Comparison of ENCODE assay signal across 8 cellular contexts in the genomic region with DNA sequence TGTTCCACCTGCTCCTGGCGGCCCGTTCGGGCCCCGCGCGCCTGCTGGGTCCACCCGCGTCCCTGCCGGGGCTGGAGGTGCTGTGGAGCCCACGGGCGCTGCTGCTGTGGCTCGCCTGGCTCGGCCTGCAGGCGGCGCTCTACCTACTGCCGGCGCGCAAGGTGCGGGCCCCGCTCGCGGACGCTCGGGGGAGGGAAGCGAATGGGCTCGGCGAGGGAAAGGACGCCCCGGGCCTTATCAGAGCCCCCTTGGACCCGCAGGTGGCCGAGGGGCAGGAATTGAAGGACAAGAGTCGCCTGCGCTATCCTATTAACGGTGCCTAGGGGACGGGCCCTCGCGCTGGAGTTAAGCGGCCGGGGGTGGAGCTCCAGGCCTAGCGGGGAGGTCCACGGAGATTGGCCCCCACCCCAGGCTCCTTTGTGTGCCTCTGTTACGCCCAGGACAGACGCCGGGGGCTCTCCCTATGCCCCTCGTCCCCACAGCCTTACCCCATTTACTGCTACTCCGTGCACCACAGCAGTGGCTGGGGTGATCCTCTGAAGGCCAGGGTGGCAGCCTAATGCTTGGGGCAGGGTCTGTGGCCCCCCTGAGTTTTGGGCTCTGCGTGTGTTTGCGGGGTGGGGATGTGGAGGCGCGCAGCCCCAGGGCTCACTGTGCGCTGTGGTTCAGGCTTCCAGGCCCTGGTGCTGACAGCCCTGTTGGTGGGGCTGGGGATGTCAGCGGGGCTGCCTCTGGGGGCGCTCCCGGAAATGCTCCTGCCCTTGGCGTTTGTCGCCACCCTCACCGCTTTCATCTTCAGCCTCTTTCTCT. TPM values are rescaled to one million over a fixed set of nuclear protein-coding genes. Genes with fewer than 3 reads are reported as not detected.
DNase-seq lines count a peak whose midpoint lies in the region; ATAC-seq and TF ChIP-seq lines count a peak whose summit lies in the region.

No MANE protein-coding gene starts in this region.

- 1 to 3% methylated on average over 19 to 57 of the region's 57 CpGs for WGBS in endodermal cell (ENCODE audit: insufficient coverage in 1 of 2, insufficient read length in 1 of 2), 2 experiments

- CTCF ChIA-PET in activated CD8-positive, alpha-beta T cell treated with anti-CD3 and anti-CD28 coated beads, Interleukin-2, amount 10 ng/mL, durations not matched to agents 7 days and 5 days (lab: Charles Lee) = interaction anchor here (0.8 to 5.2 kb wide), 19 partner anchors 8 to 667 kb away, joined by 3 to 117 read pairs (median 5); a partner anchor contains a TSS

- H3K9me3 ChIP-seq in endodermal cell (ENCODE audit: control insufficient read depth, low read length) (no peaks in the 10 kb centered on the region), muscle layer of colon (ENCODE audit: low read length) (no peaks in the 10 kb centered on the region)

- H3K27ac ChIP-seq in endodermal cell (ENCODE audit: low read depth, low read length) (no peak overlapping the region), muscle layer of colon (ENCODE audit: low read depth, low read length) (peak overlapping the region; percentile 59)

- H3K4me3 Mint-ChIP-seq in CD14-positive monocyte (peak overlapping the region; percentile 76 to 80), endodermal cell (peak overlapping the region; percentile 89)
- H3K4me3 Mint-ChIP-seq in activated CD8-positive, alpha-beta T cell treated with anti-CD3 and anti-CD28 coated beads, Interleukin-2, amount 10 ng/mL, durations not matched to agents 7 days and 5 days = peak overlapping the region; percentile 89

- intact Hi-C loops in CD14-positive monocyte (cut with micrococcal nuclease) = loop anchor here in 1 of 2 donors (5.0 kb wide), 2 partner anchors 70 to 100 kb away; a partner anchor contains a TSS

- H3K4me1 ChIP-seq in endodermal cell (ENCODE audit: control insufficient read depth, insufficient read depth, low read length) = peaks cover 8% of the 10 kb centered on the region
- H3K4me1 ChIP-seq in muscle layer of colon (ENCODE audit: insufficient read depth, low read length) = peaks cover 43% of the 10 kb centered on the region

- peak; percentile 37 for ATAC-seq in GM19351 (IDR thresholded peaks at IDR 0.05; ENCODE audit: unreplicated experiment)
- ATAC-seq in activated CD8-positive, alpha-beta T cell treated with anti-CD3 and anti-CD28 coated beads, Interleukin-2, amount 10 ng/mL, durations not matched to agents 7 days and 5 days = peak; percentile 56
- no peak for ATAC-seq in HG03139 (IDR thresholded peaks at IDR 0.05; ENCODE audit: unreplicated experiment)

- peaks cover 43% of the 10 kb centered on the region for H3K4me1 Mint-ChIP-seq in CD14-positive monocyte
- H3K4me1 Mint-ChIP-seq in activated CD8-positive, alpha-beta T cell treated with anti-CD3 and anti-CD28 coated beads, Interleukin-2, amount 10 ng/mL, durations not matched to agents 7 days and 5 days (ENCODE audit: low read depth) = peaks cover 53% of the 10 kb centered on the region
- peaks cover 6% of the 10 kb centered on the region for H3K4me1 Mint-ChIP-seq in endodermal cell

- peaks cover 28% of the 10 kb centered on the region for H3K36me3 ChIP-seq in endodermal cell (ENCODE audit: control insufficient read depth, insufficient read depth, low read length)
- peaks cover 10% of the 10 kb centered on the region for H3K36me3 ChIP-seq in muscle layer of colon (ENCODE audit: insufficient read depth, low read length)

- peaks cover 0 to 6% (median 0%) of the 10 kb centered on the region in 7 donors for H3K9me3 Mint-ChIP-seq in CD14-positive monocyte
- H3K9me3 Mint-ChIP-seq in activated CD8-positive, alpha-beta T cell treated with anti-CD3 and anti-CD28 coated beads, Interleukin-2, amount 10 ng/mL, durations not matched to agents 7 days and 5 days (ENCODE audit: insufficient read depth) = no peaks in the 10 kb centered on the region
- no peaks in the 10 kb centered on the region for H3K9me3 Mint-ChIP-seq in endodermal cell

- no peak for DNase-seq in CD14-positive monocyte (ENCODE audit: low spot score)
- peak; percentile 57 for DNase-seq in NCI-H2171 treated with DMSO at 0.1 percent for 48 hours (lab: John Stamatoyannopoulos, UW)
- DNase-seq in activated CD8-positive, alpha-beta T cell treated with anti-CD3 and anti-CD28 coated beads, Interleukin-2, amount 10 ng/mL, durations not matched to agents 7 days and 5 days = peak; percentile 82
- DNase-seq in endodermal cell = peak; percentile 86
- peak; percentile 61 to 84 (median 70) for DNase-seq in stimulated activated naive CD4-positive, alpha-beta T cell (lab: John Stamatoyannopoulos, UW)

- peak overlapping the region; percentile 60 for H3K9ac ChIP-seq in endodermal cell (ENCODE audit: extremely low read depth, low read length, poor library complexity, severe bottlenecking)
- peak overlapping the region; percentile 44 for H3K9ac ChIP-seq in muscle layer of colon (ENCODE audit: low read length)

- TF ChIP-seq CTCF in CD14-positive monocyte (IDR thresholded peaks at IDR 0.05) (peak; percentile 98), endodermal cell (conservative IDR thresholded peaks at IDR 0.05) (peak; percentile 95)

- POLR2A ChIA-PET in activated CD8-positive, alpha-beta T cell treated with anti-CD3 and anti-CD28 coated beads, Interleukin-2, amount 10 ng/mL, durations not matched to agents 7 days and 5 days (lab: Charles Lee) = interaction anchor here (0.6 to 4.7 kb wide), 10 partner anchors 9 to 795 kb away, joined by 3 to 28 read pairs (median 4); a partner anchor contains a TSS

- H3K27ac Mint-ChIP-seq in CD14-positive monocyte (no peak overlapping the region), endodermal cell (peak overlapping the region; percentile 48)
- H3K27ac Mint-ChIP-seq in activated CD8-positive, alpha-beta T cell treated with anti-CD3 and anti-CD28 coated beads, Interleukin-2, amount 10 ng/mL, durations not matched to agents 7 days and 5 days = peak overlapping the region; percentile 91

- H3K27me3 Mint-ChIP-seq in CD14-positive monocyte (ENCODE audit: low read depth in 3 of 3) (peaks cover 13 to 22% (median 15%) of the 10 kb centered on the region in 3 donors), endodermal cell (ENCODE audit: insufficient read depth) (no peaks in the 10 kb centered on the region)
- no peaks in the 10 kb centered on the region for H3K27me3 Mint-ChIP-seq in activated CD8-positive, alpha-beta T cell treated with anti-CD3 and anti-CD28 coated beads, Interleukin-2, amount 10 ng/mL, durations not matched to agents 7 days and 5 days (ENCODE audit: low read depth)

- H3K4me3 ChIP-seq in endodermal cell (ENCODE audit: low read length) (peak overlapping the region; percentile 87), muscle layer of colon (ENCODE audit: low read depth in 1 of 2, low read length in 2 of 2) (peak overlapping the region; percentile 63 to 66)

- H3K36me3 Mint-ChIP-seq in CD14-positive monocyte (peaks cover 20 to 26% of the 10 kb centered on the region in 2 donors), endodermal cell (ENCODE audit: low read depth) (peaks cover 5% of the 10 kb centered on the region)
- H3K36me3 Mint-ChIP-seq in activated CD8-positive, alpha-beta T cell treated with anti-CD3 and anti-CD28 coated beads, Interleukin-2, amount 10 ng/mL, durations not matched to agents 7 days and 5 days (ENCODE audit: low read depth) = peaks cover 20% of the 10 kb centered on the region

- H3K27me3 ChIP-seq in endodermal cell (ENCODE audit: control insufficient read depth, insufficient read depth, low read length, poor library complexity, severe bottlenecking) = no peaks in the 10 kb centered on the region
- peaks cover 0 to 6% of the 10 kb centered on the region in 2 donors for H3K27me3 ChIP-seq in muscle layer of colon (ENCODE audit: control insufficient read depth in 1 of 2, insufficient read depth in 2 of 2, low read length in 2 of 2)

RNA-seq across cellular contexts. Expression of a gene that starts 1.1 kb away (rescaled TPM):
- 1 to 10 TPM; 1.8 TPM for polyA plus RNA-seq in CD14-positive monocyte
- total RNA-seq in activated CD8-positive, alpha-beta T cell treated with anti-CD3 and anti-CD28 coated beads, Interleukin-2, amount 10 ng/mL, durations not matched to agents 7 days and 5 days = 10 to 100 TPM; 25.3 to 26.1 TPM
- total RNA-seq in endodermal cell = 100 to 1,000 TPM in 1 of 2 donors, 10 to 100 TPM in 1; 97.9 to 108 TPM
- polyA plus RNA-seq in endodermal cell (2013, experiment 1 of 2) = 75.3 TPM
- 70.5 TPM for polyA plus RNA-seq in endodermal cell (2013, experiment 2 of 2)

RNA-seq across cellular contexts. Expression of a gene that starts 4.7 kb away (rescaled TPM):
- polyA plus RNA-seq in CD14-positive monocyte = 1 to 10 TPM; 5.8 to 9.4 TPM
- 10 to 100 TPM; 11.6 to 12.4 TPM for total RNA-seq in activated CD8-positive, alpha-beta T cell treated with anti-CD3 and anti-CD28 coated beads, Interleukin-2, amount 10 ng/mL, durations not matched to agents 7 days and 5 days
- total RNA-seq in endodermal cell = 10 to 100 TPM; 11.0 to 11.8 TPM
- polyA plus RNA-seq in endodermal cell (2013, experiment 1 of 2) = 6.0 TPM
- 5.4 TPM for polyA plus RNA-seq in endodermal cell (2013, experiment 2 of 2)

RNA-seq across cellular contexts. Expression of a gene that starts 9.2 kb away (rescaled TPM):
- 100 to 1,000 TPM; 668 to 799 TPM for polyA plus RNA-seq in CD14-positive monocyte
- total RNA-seq in activated CD8-positive, alpha-beta T cell treated with anti-CD3 and anti-CD28 coated beads, Interleukin-2, amount 10 ng/mL, durations not matched to agents 7 days and 5 days = 1,000 to 10,000 TPM in 1 of 2 experiments, 100 to 1,000 TPM in 1; 986 to 1,038 TPM
- 100 to 1,000 TPM; 774 to 802 TPM for total RNA-seq in endodermal cell
- polyA plus RNA-seq in endodermal cell (2013, experiment 1 of 2) = 857 TPM
- polyA plus RNA-seq in endodermal cell (2013, experiment 2 of 2) = 794 TPM

RNA-seq across cellular contexts. Expression of a gene that starts 9.4 kb away (rescaled TPM):
- 10 to 100 TPM; 32.7 to 33.9 TPM for polyA plus RNA-seq in CD14-positive monocyte
- total RNA-seq in activated CD8-positive, alpha-beta T cell treated with anti-CD3 and anti-CD28 coated beads, Interleukin-2, amount 10 ng/mL, durations not matched to agents 7 days and 5 days = 10 to 100 TPM; 47.3 to 51.1 TPM
- total RNA-seq in endodermal cell = 10 to 100 TPM; 53.9 to 56.6 TPM
- polyA plus RNA-seq in endodermal cell (2013, experiment 1 of 2) = 37.3 TPM
- 36.6 TPM for polyA plus RNA-seq in endodermal cell (2013, experiment 2 of 2)

RNA-seq across cellular contexts. Expression of a gene that starts 16.7 kb away (rescaled TPM):
- polyA plus RNA-seq in CD14-positive monocyte = 10 to 100 TPM; 37.2 to 39.4 TPM
- total RNA-seq in activated CD8-positive, alpha-beta T cell treated with anti-CD3 and anti-CD28 coated beads, Interleukin-2, amount 10 ng/mL, durations not matched to agents 7 days and 5 days = 100 to 1,000 TPM; 116 to 131 TPM
- total RNA-seq in endodermal cell = 100 to 1,000 TPM; 107 to 113 TPM
- polyA plus RNA-seq in endodermal cell (2013, experiment 1 of 2) = 67.1 TPM
- polyA plus RNA-seq in endodermal cell (2013, experiment 2 of 2) = 64.7 TPM

Comparison
In these comparisons a context has a peak if more than half of its experiments do, and no peak if none do; other contexts are left out.
1. H3K27ac Mint-ChIP-seq: peak in activated CD8-positive, alpha-beta T cell treated with anti-CD3 and anti-CD28 coated beads, Interleukin-2, amount 10 ng/mL, durations not matched to agents 7 days and 5 days (single experiment) and endodermal cell (single experiment); none in CD14-positive monocyte (0 of 7).
2. Peak in every context shown above with its lines, with median percentiles within 50 percentile points of each other: H3K4me3 Mint-ChIP-seq.